ENCODE assay signal across 7 cellular contexts in genomic region chr17:46287587-46287986, GRCh38. TPM values are rescaled to one million over a fixed set of nuclear protein-coding genes. Genes with fewer than 3 reads are reported as not detected.
A peak's percentile ranks its signal among the peaks of the same experiment; 100 is the strongest.
DNase-seq lines count a peak whose midpoint lies in the region; ATAC-seq, FAIRE-seq and TF ChIP-seq lines count a peak whose summit lies in the region.
"Not testable (repeated sequence)": the region's sequence is repeated elsewhere in the genome, so short reads cannot be mapped to it uniquely, and the experiment has no call there.

No MANE protein-coding gene starts in this region.

- not testable (repeated sequence) for H3K9me3 ChIP-seq in A549; T-helper 17 cell (ENCODE audit: control insufficient read depth, low read length, poor library complexity, severe bottlenecking); body of pancreas; right cardiac atrium (ENCODE audit: control insufficient read depth, low read length); stomach

- CTCF ChIA-PET in A549 (lab: Yijun Ruan, JAX), result interaction anchor here (0.9 to 6.2 kb wide), 10 partner anchors 18 to 706 kb away, joined by 3 to 169 read pairs (median 8); partner anchors contain the start of gene KANSL1

- H3K36me3 ChIP-seq in body of pancreas (replicated peaks in 1 of 2; ENCODE audit: insufficient read depth in 1 of 2, low read depth in 2 of 2); stomach: not testable (repeated sequence)

- TF ChIP-seq POLR2A in A549 (IDR thresholded peaks at IDR 0.05; ENCODE audit: low read length); body of pancreas (IDR thresholded peaks at IDR 0.05); stomach (IDR thresholded peaks at IDR 0.05): not testable (repeated sequence)

- POLR2A ChIA-PET in A549 (lab: Yijun Ruan, JAX), result not testable (repeated sequence)

- not testable (repeated sequence) for DNase-seq in A549 (ENCODE audit: low read depth in 1 of 2, low spot score in 1 of 2); T-helper 17 cell; body of pancreas; right cardiac atrium; stomach
- DNase-seq in activated T-helper 2 cell treated with anti-CD3 and anti-CD28 coated beads, Interferon-gamma antibody, Interleukin-2, Interleukin-4, amounts not matched to agents 10 μg/mL and 5 μg/mL and 100 μg/mL, durations not matched to agents 14 hours and 24 hours and 36 hours (ENCODE audit: low spot score), result peak; percentile 6
- DNase-seq in neural crest cell (ENCODE audit: low read depth, low spot score), result peak; percentile 0

- ATAC-seq in A549 (peak; percentile 9 to 13; a peak in 3 of 6 replicates), right cardiac atrium (peak; percentile 19 to 36)
- ATAC-seq in T-helper 17 cell, body of pancreas: not testable (repeated sequence)

- H3K9me3 Mint-ChIP-seq in activated T-helper 2 cell treated with anti-CD3 and anti-CD28 coated beads, Interferon-gamma antibody, Interleukin-2, Interleukin-4, amounts not matched to agents 10 μg/mL and 5 μg/mL and 100 μg/mL, durations not matched to agents 14 hours and 24 hours and 36 hours; neural crest cell: not testable (repeated sequence)

- H3K27me3 Mint-ChIP-seq in T-helper 17 cell; activated T-helper 2 cell treated with anti-CD3 and anti-CD28 coated beads, Interferon-gamma antibody, Interleukin-2, Interleukin-4, amounts not matched to agents 10 μg/mL and 5 μg/mL and 100 μg/mL, durations not matched to agents 14 hours and 24 hours and 36 hours (ENCODE audit: low read depth); neural crest cell (ENCODE audit: low read depth): not testable (repeated sequence)

- peaks cover 15% of the 10 kb centered on the region for H3K4me1 ChIP-seq in A549
- not testable (repeated sequence) for H3K4me1 ChIP-seq in body of pancreas; right cardiac atrium (ENCODE audit: control insufficient read depth, insufficient read depth, low read length)
- peaks cover 0 to 14% (median 5%) of the 10 kb centered on the region in 4 donors for H3K4me1 ChIP-seq in stomach

- H3K4me1 Mint-ChIP-seq in T-helper 17 cell, result peaks cover 11% of the 10 kb centered on the region
- peaks cover 28% of the 10 kb centered on the region for H3K4me1 Mint-ChIP-seq in activated T-helper 2 cell treated with anti-CD3 and anti-CD28 coated beads, Interferon-gamma antibody, Interleukin-2, Interleukin-4, amounts not matched to agents 10 μg/mL and 5 μg/mL and 100 μg/mL, durations not matched to agents 14 hours and 24 hours and 36 hours (ENCODE audit: low read depth)
- H3K4me1 Mint-ChIP-seq in neural crest cell, result not testable (repeated sequence)

- WGBS in A549 (ENCODE audit: missing lambda C conversion rate), result 79% methylated on average over 7 of the region's 7 CpGs
- 71 to 81% methylated on average over 7 of the region's 7 CpGs for WGBS in body of pancreas, 2 donors
- 79% methylated on average over 7 of the region's 7 CpGs for WGBS in right cardiac atrium
- 72 to 77% (median 73%) methylated on average over 7 of the region's 7 CpGs for WGBS in stomach, 5 donors

- H3K27ac ChIP-seq in A549 (peak overlapping the region; percentile 68 to 72), body of pancreas (peak overlapping the region in 3 of 4 donors; percentile 31 to 80 (median 80)), stomach (peak overlapping the region in 3 of 5 donors; percentile 25 to 68 (median 43))
- not testable (repeated sequence) for H3K27ac ChIP-seq in right cardiac atrium (ENCODE audit: low read length)

- TF ChIP-seq CTCF in A549 (IDR thresholded peaks at IDR 0.05); body of pancreas (IDR thresholded peaks at IDR 0.05); neural crest cell (conservative IDR thresholded peaks at IDR 0.05); stomach (IDR thresholded peaks at IDR 0.05): not testable (repeated sequence)

- not testable (repeated sequence) for H3K4me3 ChIP-seq in A549; body of pancreas; right cardiac atrium (ENCODE audit: low read length); stomach

- H3K4me2 ChIP-seq in A549, result peak overlapping the region; percentile 52; the same call in 2 of the 3 replicates

- H3K27ac Mint-ChIP-seq in T-helper 17 cell, result peak overlapping the region; percentile 27
- not testable (repeated sequence) for H3K27ac Mint-ChIP-seq in activated T-helper 2 cell treated with anti-CD3 and anti-CD28 coated beads, Interferon-gamma antibody, Interleukin-2, Interleukin-4, amounts not matched to agents 10 μg/mL and 5 μg/mL and 100 μg/mL, durations not matched to agents 14 hours and 24 hours and 36 hours; neural crest cell (ENCODE audit: unreplicated experiment)

- not testable (repeated sequence) for H3K4me3 Mint-ChIP-seq in T-helper 17 cell; activated T-helper 2 cell treated with anti-CD3 and anti-CD28 coated beads, Interferon-gamma antibody, Interleukin-2, Interleukin-4, amounts not matched to agents 10 μg/mL and 5 μg/mL and 100 μg/mL, durations not matched to agents 14 hours and 24 hours and 36 hours (ENCODE audit: low read depth); neural crest cell

- intact Hi-C loops in activated T-helper 2 cell treated with anti-CD3 and anti-CD28 coated beads, Interferon-gamma antibody, Interleukin-2, Interleukin-4, amounts not matched to agents 10 μg/mL and 5 μg/mL and 100 μg/mL, durations not matched to agents 14 hours and 24 hours and 36 hours (cut with micrococcal nuclease); body of pancreas (cut with DNase I); stomach (cut with DNase I; ENCODE audit: low total_unique reads): not testable (repeated sequence)
- intact Hi-C loops in right cardiac atrium (cut with DNase I), result loop anchor here in 1 of 4 donors (10.0 kb wide), 1 partner anchor 283 kb away; no protein-coding TSS in a partner anchor

- TF ChIP-seq RAD21 in A549 (conservative IDR thresholded peaks at IDR 0.05 in 1 of 2, IDR thresholded peaks at IDR 0.05 in 1 of 2), result not testable (repeated sequence)

- not testable (repeated sequence) for H3K27me3 ChIP-seq in body of pancreas; right cardiac atrium (ENCODE audit: control insufficient read depth, insufficient read depth); stomach

- FAIRE-seq in A549 (lab: Jason Lieb, UNC), result peak; percentile 28

- H3K36me3 Mint-ChIP-seq in T-helper 17 cell (ENCODE audit: low read depth); activated T-helper 2 cell treated with anti-CD3 and anti-CD28 coated beads, Interferon-gamma antibody, Interleukin-2, Interleukin-4, amounts not matched to agents 10 μg/mL and 5 μg/mL and 100 μg/mL, durations not matched to agents 14 hours and 24 hours and 36 hours (ENCODE audit: low read depth); neural crest cell (ENCODE audit: low read depth): not testable (repeated sequence)

- TF ChIP-seq EP300 in A549 (IDR thresholded peaks at IDR 0.05); stomach (IDR thresholded peaks at IDR 0.05): not testable (repeated sequence)

RNA-seq across cellular contexts. Expression of gene LRRC37A, which starts 7.3 kb away (rescaled TPM):
- polyA plus RNA-seq in A549 (2011; rRNA removed), result 2.4 and 2.6 TPM in 2 replicates
- 0.98 and 1.2 TPM in 2 replicates for polyA plus RNA-seq in A549 (2012; cell fraction: cytosol; rRNA removed)
- polyA plus RNA-seq in A549 (2012; cell fraction: nucleus; rRNA removed), result 1.0 and 1.2 TPM in 2 replicates
- polyA plus RNA-seq in A549 (2017; fragmentation: RNase III; extraction: RNeasy Plus Mini Kit Qiagen cat#74134 plus additional on column Dnase treatment), result 0.36 to 0.43 TPM (median 0.36 TPM) in 3 replicates
- 3.1 and 4.4 TPM in 2 replicates for polyA minus RNA-seq in A549 (2011; rRNA and poly(A)+ RNA removed)
- 10 to 100 TPM in 1 of 2 donors, 1 to 10 TPM in 1; 5.5 to 11.4 TPM for total RNA-seq in T-helper 17 cell
- total RNA-seq in activated T-helper 2 cell treated with anti-CD3 and anti-CD28 coated beads, Interferon-gamma antibody, Interleukin-2, Interleukin-4, amounts not matched to agents 10 μg/mL and 5 μg/mL and 100 μg/mL, durations not matched to agents 14 hours and 24 hours and 36 hours, result 2.1 and 2.9 TPM in 2 replicates
- under 1 TPM; 0.78 to 0.99 TPM for total RNA-seq in body of pancreas
- 1 to 10 TPM; 1.3 to 2.0 (median 1.7) TPM for total RNA-seq in right cardiac atrium
- 0.91 TPM for polyA plus RNA-seq in right cardiac atrium
- total RNA-seq in neural crest cell, result 2.9 and 3.6 TPM in 2 replicates
- 1 to 10 TPM in 3 of 5 donors, not detected in 2; 1.0 to 3.3 (median 2.7) TPM for total RNA-seq in stomach
- polyA plus RNA-seq in stomach, result under 1 TPM; 0.68 to 0.98 (median 0.76) TPM
